Comparison of ENCODE assay signal across 30 cellular contexts in genomic region chr16:7976125-7976524, GRCh38.
"Had no signal": no experiment of that assay in that cellular context is flagged by ENCODE, and none has a peak within 500 bp of the region (broad histone marks: within the 10 kb centered on the region; RNA-seq: fewer than 3 reads in every experiment).

No MANE protein-coding gene starts in this region.

- DNase-seq: naive thymus-derived CD8-positive, alpha-beta T cell; nephron progenitor cell; nucleus accumbens; posterior cingulate gyrus; psoas muscle; right cardiac atrium; spleen; stimulated activated CD4-positive, alpha-beta T cell treated with anti-CD3 and anti-CD28 coated beads, Interleukin-12 subunit alpha, Interleukin-12 subunit beta, amount 100 ng/mL, for 4 hours; stimulated activated CD4-positive, alpha-beta T cell treated with anti-CD3 and anti-CD28 coated beads, Interleukin-1b, Interleukin-23, amount 100 ng/mL, for 48 hours; stimulated activated CD4-positive, alpha-beta T cell treated with anti-CD3 and anti-CD28 coated beads, Interleukin-4, amount 100 ng/mL, for 1 hour; stimulated activated CD4-positive, alpha-beta T cell treated with anti-CD3 and anti-CD28 coated beads, Interleukin-4, amount 100 ng/mL, for 4 hours; stimulated activated CD8-positive, alpha-beta memory T cell treated with anti-CD3 and anti-CD28 coated beads, Interleukin-4, amount 100 ng/mL, for 48 hours; stimulated activated naive CD4-positive, alpha-beta T cell; stimulated activated naive CD8-positive, alpha-beta T cell treated with anti-CD3 and anti-CD28 coated beads, Interleukin-15, amount 100 ng/mL, for 72 hours; stimulated activated naive CD8-positive, alpha-beta T cell treated with anti-CD3 and anti-CD28 coated beads, Interleukin-15, Interleukin-2, amounts not matched to agents 100 U/mL and 50 U/mL, for 24 hours; substantia nigra; thyroid gland; trophoblast cell; upper lobe of left lung had no signal

- H3K27me3 ChIP-seq: neutrophil, spleen, thyroid gland, tibial nerve, upper lobe of left lung, vagina had no signal

- H3K4me2 ChIP-seq: smooth muscle cell had no signal

- H3K27ac ChIP-seq: neutrophil, parathyroid adenoma, psoas muscle, skin epidermis, spleen, thoracic aorta, thyroid gland, tibial nerve, upper lobe of left lung, vagina had no signal

- H3K9ac ChIP-seq: parathyroid adenoma had no signal

- H3K36me3 ChIP-seq: neutrophil, spleen, thoracic aorta, thyroid gland, tibial nerve, upper lobe of left lung, vagina had no signal

- H3K79me2 ChIP-seq: parathyroid adenoma had no signal

- H3K4me1 ChIP-seq: parathyroid adenoma, psoas muscle, spleen, thyroid gland, tibial nerve, upper lobe of left lung, vagina had no signal

- H2AFZ ChIP-seq: parathyroid adenoma had no signal

- ATAC-seq: naive thymus-derived CD8-positive, alpha-beta T cell; natural killer cell treated with Interleukin-12 subunit alpha and Interleukin-12 subunit beta and Interleukin-15 and Interleukin-18, amount 100 ng/mL, for 72 hours; psoas muscle; right cardiac atrium; sciatic nerve; stimulated activated memory B cell treated with anti-CD40 and anti-IgM and Interleukin-4, amounts not matched to agents 10 μg/mL and 1 μg/mL and 100 μg/mL, for 72 hours; stimulated activated naive CD8-positive, alpha-beta T cell treated with anti-CD3 and anti-CD28 coated beads, Interleukin-15, amount 100 ng/mL, for 72 hours; stimulated activated naive CD8-positive, alpha-beta T cell treated with anti-CD3 and anti-CD28 coated beads, Interleukin-15, Interleukin-2, amounts not matched to agents 100 U/mL and 50 U/mL, for 24 hours had no signal

- H3K4me3 ChIP-seq: psoas muscle, skin epidermis, smooth muscle cell, spleen, thoracic aorta, thyroid gland, tibial nerve, upper lobe of left lung, vagina had no signal

- FAIRE-seq: urothelium cell line had no signal

- H3K9me3 ChIP-seq: neutrophil, psoas muscle, thoracic aorta, thyroid gland, tibial nerve, upper lobe of left lung, vagina had no signal
